ENCODE assay signal across 21 cellular contexts in the genomic region with DNA sequence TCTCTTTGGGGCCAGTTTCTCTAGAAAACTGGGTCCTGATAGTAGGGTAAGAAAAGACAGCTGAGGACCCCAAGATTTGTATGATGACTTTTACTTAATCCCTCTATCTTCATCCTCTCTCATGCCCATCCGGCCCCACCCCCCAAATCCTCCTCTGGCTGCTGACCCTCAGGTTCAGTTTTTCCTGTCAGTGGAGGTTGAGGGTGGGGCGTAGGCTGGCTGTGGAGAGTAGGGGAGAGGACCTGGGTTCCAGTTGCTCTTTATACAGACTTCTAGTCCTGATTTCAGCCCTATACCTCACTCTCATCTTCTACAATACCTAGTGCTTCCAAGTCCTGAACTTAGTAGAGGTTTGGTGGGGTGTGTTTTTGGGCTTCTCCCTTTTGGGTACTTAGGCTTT. TPM values are rescaled to one million over a fixed set of nuclear protein-coding genes. Genes with fewer than 3 reads are reported as not detected.
DNase-seq lines count a peak whose midpoint lies in the region; ATAC-seq and TF ChIP-seq lines count a peak whose summit lies in the region.
"Had no signal": no experiment of that assay in that cellular context is flagged by ENCODE, and none has a peak within 500 bp of the region (broad histone marks: within the 10 kb centered on the region; RNA-seq: fewer than 3 reads in every experiment).

No MANE protein-coding gene starts in this region.

- H3K9me3 ChIP-seq in neutrophil (no peaks in the 10 kb centered on the region), osteoblast (ENCODE audit: low read depth, low read length) (no peaks in the 10 kb centered on the region)
- H3K9me3 ChIP-seq: BLaER1, Caco-2, HAP-1 had no signal

- H3K36me3 ChIP-seq in GM23338 (ENCODE audit: insufficient read depth) (no peaks in the 10 kb centered on the region), neutrophil (peaks cover 24% of the 10 kb centered on the region), osteoblast (ENCODE audit: insufficient read depth, low read length) (peaks cover 5% of the 10 kb centered on the region)

- no peak for ATAC-seq in activated T-cell treated with anti-CD3 and anti-CD28 coated beads, Interleukin-2, amount 50 U/mL, for 72 hours (replicated peaks in 1 of 2)
- ATAC-seq in GM23338 = no peak
- no peak for ATAC-seq in activated T-helper 17 cell treated with anti-CD3 and anti-CD28 coated beads, Interleukin-2, amount 50 U/mL, for 72 hours (replicated peaks)
- ATAC-seq: CD8-positive, alpha-beta T cell had no signal

- peaks cover 33% of the 10 kb centered on the region for H3K4me1 Mint-ChIP-seq in activated T-cell treated with anti-CD3 and anti-CD28 coated beads, Interleukin-2, amount 50 U/mL, for 72 hours (ENCODE audit: low read depth)
- H3K4me1 Mint-ChIP-seq in GM23338 = peaks cover 26% of the 10 kb centered on the region
- H3K4me1 Mint-ChIP-seq in activated T-helper 17 cell treated with anti-CD3 and anti-CD28 coated beads, Interleukin-2, amount 50 U/mL, for 72 hours = peaks cover 31% of the 10 kb centered on the region
- H3K4me1 Mint-ChIP-seq: B cell had no signal

- H3K27ac ChIP-seq in GM23338 (ENCODE audit: low read depth) (no peak overlapping the region), neutrophil (peak overlapping the region; percentile 43), osteoblast (ENCODE audit: low read depth, low read length) (no peak overlapping the region)
- H3K27ac ChIP-seq: 22Rv1, BLaER1, C4-2B had no signal

- no peak overlapping the region for H2AFZ ChIP-seq in GM23338
- no peak overlapping the region for H2AFZ ChIP-seq in osteoblast (ENCODE audit: low read length)

- H3K4me2 ChIP-seq in GM23338 (no peak overlapping the region), osteoblast (ENCODE audit: insufficient read depth, low read length) (no peak overlapping the region)
- H3K4me2 ChIP-seq: BLaER1 had no signal

- H3F3A ChIP-seq in GM23338 (replicated peaks; ENCODE audit: low read depth) = no peaks in the 10 kb centered on the region

- H3K9me2 ChIP-seq in GM23338 (ENCODE audit: insufficient read depth) = no peaks in the 10 kb centered on the region

- H3K79me2 ChIP-seq in GM23338 (replicated peaks; ENCODE audit: insufficient read depth) = no peaks in the 10 kb centered on the region
- peaks cover 2% of the 10 kb centered on the region for H3K79me2 ChIP-seq in osteoblast (ENCODE audit: insufficient read depth, low read length)

- H3K27me3 ChIP-seq in GM23338 (ENCODE audit: insufficient read depth) (peaks cover 1% of the 10 kb centered on the region; the same call in 1 of the 2 replicates), neutrophil (no peaks in the 10 kb centered on the region), osteoblast (ENCODE audit: insufficient read depth, low read length) (no peaks in the 10 kb centered on the region)
- H3K27me3 ChIP-seq: BLaER1 had no signal

- peaks cover 4 to 16% of the 10 kb centered on the region in 2 donors for H3K36me3 Mint-ChIP-seq in activated T-cell treated with anti-CD3 and anti-CD28 coated beads, Interleukin-2, amount 50 U/mL, for 72 hours (ENCODE audit: insufficient read depth in 2 of 2)
- H3K36me3 Mint-ChIP-seq in GM23338 (ENCODE audit: low read depth) = 0 out of 3 replicates have a peak, but pooled peaks cover 5% of the 10 kb centered on the region
- H3K36me3 Mint-ChIP-seq in activated T-helper 17 cell treated with anti-CD3 and anti-CD28 coated beads, Interleukin-2, amount 50 U/mL, for 72 hours (ENCODE audit: low read depth) = peaks cover 74% of the 10 kb centered on the region

- peak overlapping the region; percentile 33 for H3K27ac Mint-ChIP-seq in activated T-cell treated with anti-CD3 and anti-CD28 coated beads, Interleukin-2, amount 50 U/mL, for 72 hours
- H3K27ac Mint-ChIP-seq in GM23338 = no peak overlapping the region
- no peak overlapping the region for H3K27ac Mint-ChIP-seq in activated T-helper 17 cell treated with anti-CD3 and anti-CD28 coated beads, Interleukin-2, amount 50 U/mL, for 72 hours
- H3K27ac Mint-ChIP-seq: B cell, HFFc6 had no signal

- no peaks in the 10 kb centered on the region for H3K9me3 Mint-ChIP-seq in activated T-cell treated with anti-CD3 and anti-CD28 coated beads, Interleukin-2, amount 50 U/mL, for 72 hours
- H3K9me3 Mint-ChIP-seq in GM23338 = no peaks in the 10 kb centered on the region
- H3K9me3 Mint-ChIP-seq in activated T-helper 17 cell treated with anti-CD3 and anti-CD28 coated beads, Interleukin-2, amount 50 U/mL, for 72 hours = no peaks in the 10 kb centered on the region
- H3K9me3 Mint-ChIP-seq: CD8-positive, alpha-beta T cell; HFFc6 had no signal

- H3K27me3 Mint-ChIP-seq in activated T-cell treated with anti-CD3 and anti-CD28 coated beads, Interleukin-2, amount 50 U/mL, for 72 hours (ENCODE audit: low read depth) = no peaks in the 10 kb centered on the region
- H3K27me3 Mint-ChIP-seq in GM23338 (ENCODE audit: insufficient read depth, low read depth, poor library complexity) = peaks cover 3% of the 10 kb centered on the region
- no peaks in the 10 kb centered on the region for H3K27me3 Mint-ChIP-seq in activated T-helper 17 cell treated with anti-CD3 and anti-CD28 coated beads, Interleukin-2, amount 50 U/mL, for 72 hours
- H3K27me3 Mint-ChIP-seq: B cell; CD4-positive, CD25-positive, alpha-beta regulatory T cell had no signal

- DNase-seq in activated T-cell treated with anti-CD3 and anti-CD28 coated beads, Interleukin-2, amount 50 U/mL, for 72 hours = no peak
- DNase-seq in activated T-cell treated with anti-CD3 and anti-CD28 coated beads, Interleukin-2, amount 50 U/mL, for 48 hours = no peak
- peak; percentile 5 for DNase-seq in GM23338 (ENCODE audit: low spot score)
- no peak for DNase-seq in GDM1 (lab: John Stamatoyannopoulos, UW)
- DNase-seq in osteoblast (ENCODE audit: insufficient read length, low spot score, missing footprints) = no peak
- DNase-seq in EL = no peak
- DNase-seq: Caco-2; CD4-positive, CD25-positive, alpha-beta regulatory T cell; CD8-positive, alpha-beta T cell; DMS153; DND-41; GF-D8; GOT3; HFFc6 had no signal

- no peak overlapping the region for H3K4me3 ChIP-seq in GM23338
- no peak overlapping the region for H3K4me3 ChIP-seq in neutrophil (ENCODE audit: low read depth in 1 of 2, low read length in 1 of 2)
- no peak overlapping the region for H3K4me3 ChIP-seq in osteoblast (ENCODE audit: insufficient read depth, low read length)
- H3K4me3 ChIP-seq: BLaER1, HAP-1 had no signal

- no peak for TF ChIP-seq CTCF in GM23338 (conservative IDR thresholded peaks at IDR 0.05; ENCODE audit: low read depth in 2 of 2)
- no peak for TF ChIP-seq CTCF in neutrophil (IDR thresholded peaks at IDR 0.05)
- TF ChIP-seq CTCF in osteoblast (IDR thresholded peaks at IDR 0.05; ENCODE audit: extremely low read depth, low read depth, low read length) = no peak

- H4K20me1 ChIP-seq in GM23338 (replicated peaks; ENCODE audit: insufficient read depth) (no peaks in the 10 kb centered on the region; the same call in 1 of the 2 replicates), osteoblast (ENCODE audit: insufficient read depth, low read length) (peaks cover 2% of the 10 kb centered on the region)
- H4K20me1 ChIP-seq: BLaER1 had no signal

- H3K4me1 ChIP-seq in GM23338 (ENCODE audit: insufficient read depth) (peaks cover 20% of the 10 kb centered on the region), neutrophil (ENCODE audit: control insufficient read depth in 1 of 2, insufficient read depth in 1 of 2, low read depth in 1 of 2, low read length in 1 of 2) (peaks cover 14 to 20% of the 10 kb centered on the region in 2 experiments), osteoblast (ENCODE audit: insufficient read depth, low read length) (peaks cover 11% of the 10 kb centered on the region)
- H3K4me1 ChIP-seq: BLaER1, Caco-2 had no signal

- peak overlapping the region in 1 of 2 donors; percentile 17 for H3K4me3 Mint-ChIP-seq in activated T-cell treated with anti-CD3 and anti-CD28 coated beads, Interleukin-2, amount 50 U/mL, for 72 hours
- no peak overlapping the region for H3K4me3 Mint-ChIP-seq in GM23338
- peak overlapping the region; percentile 12 for H3K4me3 Mint-ChIP-seq in activated T-helper 17 cell treated with anti-CD3 and anti-CD28 coated beads, Interleukin-2, amount 50 U/mL, for 72 hours
- H3K4me3 Mint-ChIP-seq: B cell; CD4-positive, CD25-positive, alpha-beta regulatory T cell; CD8-positive, alpha-beta T cell; HFFc6 had no signal

TF ChIP-seq in GM23338, 12 proteins besides CTCF, POLR2A, EP300 and RAD21 (continues in another document):
- no peak for TF ChIP-seq POLR2AphosphoS5 (IDR thresholded peaks at IDR 0.05; ENCODE audit: low read depth)

RNA-seq across cellular contexts. Expression of a gene that starts 28.4 kb away (rescaled TPM):
- total RNA-seq in activated T-cell treated with anti-CD3 and anti-CD28 coated beads, Interleukin-2, amount 50 U/mL, for 72 hours = 10 to 100 TPM; 23.0 to 28.0 TPM
- total RNA-seq in GM23338 (2014; rRNA removed; shearing (Covaris generic)) = 8.8 and 10.6 TPM in 2 replicates
- 15.2 and 16.1 TPM in 2 replicates for polyA plus RNA-seq in GM23338 (2016; fragmentation: Nextera tagmentation; extraction: Ambion mirVana)
- 10 to 100 TPM; 17.9 to 26.4 TPM for total RNA-seq in activated T-helper 17 cell treated with anti-CD3 and anti-CD28 coated beads, Interleukin-2, amount 50 U/mL, for 72 hours
- 7.1 and 8.7 TPM in 2 replicates for total RNA-seq in osteoblast

RNA-seq across cellular contexts. Expression of a gene that starts 30.2 kb away (rescaled TPM):
- 1 to 10 TPM; 2.1 to 3.0 TPM for total RNA-seq in activated T-cell treated with anti-CD3 and anti-CD28 coated beads, Interleukin-2, amount 50 U/mL, for 72 hours
- total RNA-seq in GM23338 (2014; rRNA removed; shearing (Covaris generic)) = 8.3 and 8.6 TPM in 2 replicates
- 9.0 and 12.1 TPM in 2 replicates for polyA plus RNA-seq in GM23338 (2016; fragmentation: Nextera tagmentation; extraction: Ambion mirVana)
- 1 to 10 TPM; 1.7 to 2.6 TPM for total RNA-seq in activated T-helper 17 cell treated with anti-CD3 and anti-CD28 coated beads, Interleukin-2, amount 50 U/mL, for 72 hours
- total RNA-seq in osteoblast = 37.6 and 42.1 TPM in 2 replicates

RNA-seq across cellular contexts. Expression of a gene that starts 57.5 kb away (rescaled TPM):
- 1 to 10 TPM; 6.8 to 8.7 TPM for total RNA-seq in activated T-cell treated with anti-CD3 and anti-CD28 coated beads, Interleukin-2, amount 50 U/mL, for 72 hours
- 2.1 and 3.0 TPM in 2 replicates for total RNA-seq in GM23338 (2014; rRNA removed; shearing (Covaris generic))
- 1.5 and 1.6 TPM in 2 replicates for polyA plus RNA-seq in GM23338 (2016; fragmentation: Nextera tagmentation; extraction: Ambion mirVana)
- total RNA-seq in activated T-helper 17 cell treated with anti-CD3 and anti-CD28 coated beads, Interleukin-2, amount 50 U/mL, for 72 hours = 1 to 10 TPM; 2.3 to 2.4 TPM
- total RNA-seq in osteoblast = 2.1 and 2.5 TPM in 2 replicates

RNA-seq across cellular contexts. Expression of a gene that starts 57.7 kb away (rescaled TPM):
- total RNA-seq in activated T-cell treated with anti-CD3 and anti-CD28 coated beads, Interleukin-2, amount 50 U/mL, for 72 hours = 10 to 100 TPM; 56.7 to 75.2 TPM
- 63.8 and 67.1 TPM in 2 replicates for total RNA-seq in GM23338 (2014; rRNA removed; shearing (Covaris generic))
- polyA plus RNA-seq in GM23338 (2016; fragmentation: Nextera tagmentation; extraction: Ambion mirVana) = 38.6 and 44.0 TPM in 2 replicates
- 10 to 100 TPM; 61.3 to 67.6 TPM for total RNA-seq in activated T-helper 17 cell treated with anti-CD3 and anti-CD28 coated beads, Interleukin-2, amount 50 U/mL, for 72 hours
- 56.1 and 64.5 TPM in 2 replicates for total RNA-seq in osteoblast
